1 cellular context compared by ENCODE assay signal in the genomic region with DNA sequence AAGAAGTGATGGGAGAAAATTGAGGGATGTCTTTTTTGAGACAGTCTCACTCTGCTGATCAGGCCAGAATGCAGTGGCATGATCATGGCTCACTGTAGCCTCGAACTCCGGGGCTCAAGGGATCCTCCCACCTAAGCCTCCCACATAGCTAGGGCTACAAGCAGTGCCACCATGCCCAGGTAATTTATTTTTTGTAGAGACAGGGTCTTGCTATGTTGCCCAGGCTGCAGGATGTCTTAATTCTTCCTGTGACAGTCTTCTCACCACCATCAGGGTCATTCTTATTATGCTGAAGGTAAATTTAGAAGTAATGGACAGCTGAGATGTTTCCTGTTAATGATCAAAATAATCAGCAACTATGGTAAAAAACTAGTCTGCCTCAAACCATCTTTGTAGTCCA.
A peak's percentile ranks its signal among the peaks of the same experiment; 100 is the strongest.
TF ChIP-seq lines count a peak whose summit lies in the region.

No MANE protein-coding gene starts in this region.

TF ChIP-seq in K562, 482 proteins besides CTCF, POLR2A, EP300 and RAD21:
- TF ChIP-seq RBM25 (IDR thresholded peaks at IDR 0.05; ENCODE audit: low read depth, low read length, severe bottlenecking) (peak; percentile 12), ZNF121 (CRISPR knock-in tag; conservative IDR thresholded peaks at IDR 0.05) (peak; percentile 67), ZNF175 (CRISPR knock-in tag; IDR thresholded peaks at IDR 0.05; ENCODE audit: low read depth) (no peak)
